In the genomic region with DNA sequence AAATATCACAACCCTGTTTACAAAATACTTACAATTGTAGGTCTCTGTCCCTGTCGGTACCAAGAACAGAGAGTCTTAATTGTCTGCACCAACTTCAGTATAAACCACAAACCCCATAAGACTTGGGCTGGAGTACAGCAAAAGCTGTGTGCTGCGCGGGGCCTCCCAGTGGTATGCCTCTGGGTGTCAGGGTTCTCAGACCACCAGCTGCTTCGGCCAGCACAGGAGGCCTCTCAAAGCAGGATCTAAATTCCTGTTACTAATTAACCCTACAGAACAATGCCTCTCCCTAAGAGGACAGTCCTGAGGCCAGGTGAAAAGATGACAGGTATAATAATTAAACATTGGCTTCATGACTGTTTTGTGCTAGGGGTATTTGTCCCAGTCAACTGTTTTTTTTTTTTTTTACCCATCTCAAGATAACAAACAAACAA, we compare ENCODE assay signal across 9 cellular contexts. TPM values are rescaled to one million over a fixed set of nuclear protein-coding genes. Genes with fewer than 3 reads are reported as not detected.
DNase-seq lines count a peak whose midpoint lies in the region; ATAC-seq, FAIRE-seq and TF ChIP-seq lines count a peak whose summit lies in the region.
"Had no signal": no experiment of that assay in that cellular context is flagged by ENCODE, and none has a peak within 500 bp of the region (broad histone marks: within the 10 kb centered on the region; RNA-seq: fewer than 3 reads in every experiment).

No MANE protein-coding gene starts in this region.

- no peak for FAIRE-seq in pancreas (lab: Jason Lieb, UNC)
- FAIRE-seq: bronchial epithelial cell had no signal

- peak; percentile 63 for ATAC-seq in GM21367 (IDR thresholded peaks at IDR 0.05; ENCODE audit: unreplicated experiment)
- peak in 3 of 4 donors; percentile 39 to 80 (median 76) for ATAC-seq in pancreas

- H3K4me3 ChIP-seq in AG04449 (ENCODE audit: low read depth, low read length) (no peak overlapping the region), esophagus squamous epithelium (no peak overlapping the region), pancreas (peak overlapping the region in 1 of 4 donors; percentile 1)

- TF ChIP-seq CTCF in AG04449 (IDR thresholded peaks at IDR 0.05; ENCODE audit: insufficient read depth, low read length, missing control alignments): peak; percentile 5
- no peak for TF ChIP-seq CTCF in esophagus squamous epithelium (IDR thresholded peaks at IDR 0.05)
- no peak for TF ChIP-seq CTCF in pancreas (IDR thresholded peaks at IDR 0.05)

- H3K27ac ChIP-seq in esophagus squamous epithelium: peak overlapping the region; percentile 87 to 96 (median 91)
- peak overlapping the region in 2 of 4 donors; percentile 72 to 81 for H3K27ac ChIP-seq in pancreas

- 18 to 19% methylated on average over 3 to 4 of the region's 4 CpGs for WGBS in esophagus squamous epithelium, 2 donors
- WGBS in pancreas, 2 donors: 55 to 58% methylated on average over 4 of the region's 4 CpGs

- DNase-seq in AG04449 (ENCODE audit: low read depth, low spot score) (no peak), RPMI7951 (ENCODE audit: low read depth) (peak; percentile 84), esophagus squamous epithelium (lab: John Stamatoyannopoulos, UW) (no peak), pancreas (no peak), RPMI8226 (no peak), retina (no peak), NCI-H446 treated with DMSO at 0.1 percent for 48 hours (lab: John Stamatoyannopoulos, UW) (no peak)

- peaks cover 25 to 67% (median 64%) of the 10 kb centered on the region in 3 donors for H3K4me1 ChIP-seq in esophagus squamous epithelium
- peaks cover 0 to 18% (median 13%) of the 10 kb centered on the region in 3 donors for H3K4me1 ChIP-seq in pancreas

- H3K36me3 ChIP-seq in esophagus squamous epithelium (peaks cover 0 to 25% (median 0%) of the 10 kb centered on the region in 3 donors), pancreas (no peaks in the 10 kb centered on the region)

- CTCF ChIA-PET in AG04449 (lab: Yijun Ruan, JAX): interaction anchor here (1.2 to 1.9 kb wide), 2 partner anchors 14 to 45 kb away, joined by 3 to 7 read pairs; no protein-coding TSS in a partner anchor

- no peaks in the 10 kb centered on the region for H3K9me3 ChIP-seq in esophagus squamous epithelium
- no peaks in the 10 kb centered on the region for H3K9me3 ChIP-seq in pancreas

- H3K27me3 ChIP-seq in esophagus squamous epithelium (no peaks in the 10 kb centered on the region), pancreas (no peaks in the 10 kb centered on the region)

- POLR2A ChIA-PET in AG04449 (lab: Yijun Ruan, JAX): interaction anchor here (0.7 kb wide), 1 partner anchor 12 kb away, joined by 3 read pairs; no protein-coding TSS in a partner anchor

- no peak for TF ChIP-seq POLR2A in esophagus squamous epithelium (IDR thresholded peaks at IDR 0.05)

- intact Hi-C loops in esophagus squamous epithelium (cut with DNase I) (no loop called here), pancreas (cut with DNase I) (no loop called here)

RNA-seq across cellular contexts. Expression of a gene that starts 1.0 kb away (rescaled TPM):
- 23.4 and 23.7 TPM in 2 replicates for total RNA-seq in RPMI7951 (2014; rRNA removed; shearing (Covaris generic))
- total RNA-seq in esophagus squamous epithelium: 100 to 1,000 TPM in 2 of 4 donors, 10 to 100 TPM in 2; 71.1 to 227 (median 147) TPM
- 10 to 100 TPM; 19.7 to 53.8 (median 24.8) TPM for total RNA-seq in pancreas
- 1 to 10 TPM; 8.6 to 9.5 TPM for polyA plus RNA-seq in pancreas
